Comparison of ENCODE assay signal across 9 cellular contexts in the genomic region with DNA sequence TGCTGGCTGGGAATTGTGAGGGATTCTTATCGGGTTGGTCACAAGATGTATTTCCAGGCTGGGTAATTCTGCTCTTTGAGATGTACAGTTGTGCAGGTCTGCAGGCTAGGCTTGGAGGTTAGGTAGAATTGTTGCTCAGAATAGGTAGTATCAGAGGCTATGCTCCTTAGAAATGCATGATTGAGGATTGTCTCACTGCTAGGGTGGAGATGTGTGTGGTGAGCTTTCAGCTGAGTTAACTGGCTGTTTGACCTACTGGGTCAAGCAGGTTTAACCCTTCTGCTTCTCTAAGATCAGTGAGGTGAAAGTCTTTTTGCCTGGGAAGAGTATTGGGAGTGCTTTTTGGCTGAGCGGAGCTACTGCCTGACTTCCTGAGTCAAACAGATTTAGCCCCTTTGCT.
"Had no signal": no experiment of that assay in that cellular context is flagged by ENCODE, and none has a peak within 500 bp of the region (broad histone marks: within the 10 kb centered on the region; RNA-seq: fewer than 3 reads in every experiment).

No MANE protein-coding gene starts in this region.

- H3K4me1 ChIP-seq: HAP-1 had no signal

- ATAC-seq: GM23338, HCT116 had no signal

- H3K4me2 ChIP-seq: GM23338 had no signal

- H2AFZ ChIP-seq: GM23248, GM23338 had no signal

- H3K9me3 ChIP-seq: HAP-1 had no signal

- H3K9ac ChIP-seq: GM23248 had no signal

- H3K4me3 ChIP-seq: GM23248, GM23338, HAP-1 had no signal

- DNase-seq: GM23248, GOT3, H7, H9, HCEC 1CT, HFFc6 had no signal

- H3K36me3 ChIP-seq: HAP-1 had no signal

- H3K27ac ChIP-seq: GM23248 had no signal
